1 cellular context compared by ENCODE assay signal in the genomic region with DNA sequence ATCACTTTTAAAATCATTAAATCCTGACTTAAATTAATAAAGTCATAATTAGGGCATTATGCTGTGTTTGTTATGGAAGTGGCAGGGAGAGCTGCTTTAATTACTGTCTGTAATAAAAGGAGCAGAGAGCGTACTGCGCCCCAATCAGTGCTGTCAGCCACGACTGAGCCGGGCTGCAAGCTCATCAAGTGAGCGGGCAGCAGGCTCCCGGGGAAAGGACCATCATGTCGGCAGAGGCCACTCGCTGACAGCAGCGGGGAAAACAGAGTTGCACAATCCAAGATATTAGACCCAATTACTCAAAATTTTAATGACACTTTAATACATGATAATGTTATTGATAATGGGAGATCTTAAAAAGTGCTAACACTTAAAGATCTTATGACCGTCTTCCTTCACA.
TF ChIP-seq lines count a peak whose summit lies in the region.

No MANE protein-coding gene starts in this region.

TF ChIP-seq in IMR-90, 13 proteins besides CTCF, POLR2A, EP300 and RAD21:
- TF ChIP-seq BHLHE40 (IDR thresholded peaks at IDR 0.05; ENCODE audit: low read depth, low read length) (no peak), MAZ (IDR thresholded peaks at IDR 0.05; ENCODE audit: borderline replicate concordance, low read depth, low read length) (no peak), RFX5 (IDR thresholded peaks at IDR 0.05; ENCODE audit: low read depth, low read length) (no peak), CEBPB (IDR thresholded peaks at IDR 0.05; ENCODE audit: low read depth, low read length) (peak; percentile 33; the same call in 1 of the 2 replicates), MAFK (IDR thresholded peaks at IDR 0.05; ENCODE audit: low read depth, low read length) (no peak)
